Comparison of ENCODE assay signal across 1 cellular context in genomic region chr5:159206368-159206767, GRCh38.
TF ChIP-seq lines count a peak whose summit lies in the region.

No MANE protein-coding gene starts in this region.

TF ChIP-seq in IMR-90, 13 proteins besides CTCF, POLR2A, EP300 and RAD21 (continued from another document):
- no peak for TF ChIP-seq USF2 (IDR thresholded peaks at IDR 0.05; ENCODE audit: low read depth, low read length)
- no peak for TF ChIP-seq CEBPB (IDR thresholded peaks at IDR 0.05; ENCODE audit: low read depth, low read length)
- TF ChIP-seq FOS (IDR thresholded peaks at IDR 0.05; ENCODE audit: low read depth, low read length) = no peak
- TF ChIP-seq RCOR1 (IDR thresholded peaks at IDR 0.05; ENCODE audit: insufficient replicate concordance, low read length) = no peak
- TF ChIP-seq NFE2L2 (IDR thresholded peaks at IDR 0.05; ENCODE audit: low read depth, low read length) = no peak
- no peak for TF ChIP-seq RFX5 (IDR thresholded peaks at IDR 0.05; ENCODE audit: low read depth, low read length)
- TF ChIP-seq ELK1 (IDR thresholded peaks at IDR 0.05; ENCODE audit: borderline replicate concordance, low read depth, low read length) = no peak
- TF ChIP-seq BHLHE40 (IDR thresholded peaks at IDR 0.05; ENCODE audit: low read depth, low read length) = no peak
- no peak for TF ChIP-seq MXI1 (IDR thresholded peaks at IDR 0.05; ENCODE audit: borderline replicate concordance, low read depth, low read length)
TF ChIP-seq in IMR-90: peak in this region for 0.
